In genomic region chr2:101337877-101338276, GRCh38 we compare ENCODE assay signal across 1 cellular context.
TF ChIP-seq lines count a peak whose summit lies in the region.

No MANE protein-coding gene starts in this region.

TF ChIP-seq in IMR-90, 13 proteins besides CTCF, POLR2A, EP300 and RAD21:
- no peak for TF ChIP-seq CEBPB (IDR thresholded peaks at IDR 0.05; ENCODE audit: low read depth, low read length)
- TF ChIP-seq FOS (IDR thresholded peaks at IDR 0.05; ENCODE audit: low read depth, low read length) = 0 out of 2 replicates have a peak, but pooled peaks have one; percentile 4
